9 cellular contexts compared by ENCODE assay signal in genomic region chr10:122515588-122516231, GRCh38. TPM values are rescaled to one million over a fixed set of nuclear protein-coding genes. Genes with fewer than 3 reads are reported as not detected.
DNase-seq lines count a peak whose midpoint lies in the region; ATAC-seq, FAIRE-seq and TF ChIP-seq lines count a peak whose summit lies in the region.
"Had no signal": no experiment of that assay in that cellular context is flagged by ENCODE, and none has a peak within 500 bp of the region (broad histone marks: within the 10 kb centered on the region; RNA-seq: fewer than 3 reads in every experiment).

No MANE protein-coding gene starts in this region.

- peak overlapping the region in 1 of 10 experiments; percentile 24; a peak in 1 of 20 replicates for H3K4me3 ChIP-seq in BLaER1 treated with 17β-estradiol and CSF1 and Interleukin-3, amounts not matched to agents 10 nM and 100 nM
- no peak overlapping the region for H3K4me3 ChIP-seq in upper lobe of right lung

- intact Hi-C loops in upper lobe of right lung (cut with DNase I), result no loop called here

- TF ChIP-seq CTCF in upper lobe of right lung (IDR thresholded peaks at IDR 0.05), result no peak

- no peaks in the 10 kb centered on the region for H4K20me1 ChIP-seq in BLaER1 treated with 17β-estradiol and CSF1 and Interleukin-3, amounts not matched to agents 10 nM and 100 nM

- H3K36me3 ChIP-seq in BLaER1 treated with 17β-estradiol and CSF1 and Interleukin-3, amounts not matched to agents 10 nM and 100 nM, result no peaks in the 10 kb centered on the region
- H3K36me3 ChIP-seq in upper lobe of right lung, result no peaks in the 10 kb centered on the region

- H3K27ac ChIP-seq in BLaER1 treated with 17β-estradiol and CSF1 and Interleukin-3, amounts not matched to agents 10 nM and 100 nM, result peak overlapping the region in 9 of 11 experiments; percentile 11 to 90 (median 71); a peak in 17 of 22 replicates
- no peak overlapping the region for H3K27ac ChIP-seq in upper lobe of right lung

- DNase-seq in activated T-cell treated with anti-CD3 and anti-CD28 coated beads for 1 hour (ENCODE audit: low read depth), result peak; percentile 39
- no peak for DNase-seq in left lobe of liver (ENCODE audit: low spot score)
- DNase-seq in upper lobe of right lung, result no peak
- DNase-seq in NCI-H187 treated with DMSO at 0.1 percent for 48 hours (lab: John Stamatoyannopoulos, UW), result no peak
- no peak for DNase-seq in ecto neural progenitor cell (ENCODE audit: low spot score)
- no peak for DNase-seq in GM19239 (ENCODE audit: insufficient read length, low spot score)

- peak; percentile 80 for ATAC-seq in HG03103 (IDR thresholded peaks at IDR 0.05; ENCODE audit: low read depth, unreplicated experiment)
- peak; percentile 35 for ATAC-seq in left lobe of liver
- peak; percentile 37 for ATAC-seq in upper lobe of right lung

- peak overlapping the region in 7 of 11 experiments; percentile 28 to 78 (median 70); a peak in 12 of 22 replicates for H3K9ac ChIP-seq in BLaER1 treated with 17β-estradiol and CSF1 and Interleukin-3, amounts not matched to agents 10 nM and 100 nM

- H3K27me3 ChIP-seq in BLaER1 treated with 17β-estradiol and CSF1 and Interleukin-3, amounts not matched to agents 10 nM and 100 nM, result no peaks in the 10 kb centered on the region
- H3K27me3 ChIP-seq in upper lobe of right lung, result no peaks in the 10 kb centered on the region

- H3K9me3 ChIP-seq in BLaER1 treated with 17β-estradiol and CSF1 and Interleukin-3, amounts not matched to agents 10 nM and 100 nM (replicated peaks in 1 of 11), result no peaks in the 10 kb centered on the region; a peak in 2 of 22 replicates
- H3K9me3 ChIP-seq in upper lobe of right lung, result no peaks in the 10 kb centered on the region

- H3K4me2 ChIP-seq in BLaER1 treated with 17β-estradiol and CSF1 and Interleukin-3, amounts not matched to agents 10 nM and 100 nM, result peak overlapping the region; percentile 58 to 90 (median 80)

- peaks cover 36 to 60% (median 50%) of the 10 kb centered on the region in 10 experiments for H3K4me1 ChIP-seq in BLaER1 treated with 17β-estradiol and CSF1 and Interleukin-3, amounts not matched to agents 10 nM and 100 nM
- no peaks in the 10 kb centered on the region for H3K4me1 ChIP-seq in upper lobe of right lung

- no peak for FAIRE-seq in GM19239 (lab: Jason Lieb, UNC)
- FAIRE-seq: TTC549 had no signal

RNA-seq across cellular contexts. Expression of gene DMBT1, which starts 44.8 kb away (rescaled TPM):
- total RNA-seq in left lobe of liver, result 0.15 TPM
- 78.6 TPM for total RNA-seq in upper lobe of right lung

RNA-seq across cellular contexts. Expression of gene HTRA1, which starts 54.4 kb away (rescaled TPM):
- total RNA-seq in left lobe of liver, result 83.1 TPM
- total RNA-seq in upper lobe of right lung, result 83.8 TPM

Comparison
In these comparisons a context has a peak if more than half of its experiments do, and no peak if none do; other contexts are left out.
1. RNA of gene DMBT1, which starts 44.8 kb away (total RNA-seq): 78.6 TPM in upper lobe of right lung (single experiment); 0.15 TPM in left lobe of liver (single experiment); every median in the first group is over 10 times any median in the second.
2. Peak in every context shown above with its lines, with median percentiles within 50 percentile points of each other: ATAC-seq.